20 cellular contexts compared by ENCODE assay signal in genomic region chr6:62614442-62614841, GRCh38.
A peak's percentile ranks its signal among the peaks of the same experiment; 100 is the strongest.
DNase-seq lines count a peak whose midpoint lies in the region; ATAC-seq and TF ChIP-seq lines count a peak whose summit lies in the region.
"Had no signal": no experiment of that assay in that cellular context is flagged by ENCODE, and none has a peak within 500 bp of the region (broad histone marks: within the 10 kb centered on the region; RNA-seq: fewer than 3 reads in every experiment).

No MANE protein-coding gene starts in this region.

- intact Hi-C loops in OCI-LY7 (cut with micrococcal nuclease; ENCODE audit: unreplicated experiment), result no loop called here

- 0 out of 2 replicates have a peak, but pooled peaks cover 5% of the 10 kb centered on the region for H3K36me3 ChIP-seq in GM23338 (ENCODE audit: insufficient read depth)
- H3K36me3 ChIP-seq in OCI-LY7 (ENCODE audit: insufficient read depth, low read length), result no peaks in the 10 kb centered on the region
- no peaks in the 10 kb centered on the region for H3K36me3 ChIP-seq in hepatocyte (replicated peaks; ENCODE audit: insufficient read depth, low read depth)
- H3K36me3 ChIP-seq: BLaER1 treated with 17β-estradiol and CSF1 and Interleukin-3, amounts not matched to agents 10 nM and 100 nM had no signal

- H3K4me1 ChIP-seq in GM23338 (ENCODE audit: insufficient read depth), result peaks cover 6% of the 10 kb centered on the region; the same call in 1 of the 2 replicates
- no peaks in the 10 kb centered on the region for H3K4me1 ChIP-seq in OCI-LY7 (ENCODE audit: insufficient read depth, low read length, poor library complexity, severe bottlenecking)
- peaks cover 16% of the 10 kb centered on the region for H3K4me1 ChIP-seq in hepatocyte (ENCODE audit: insufficient read depth)

- CTCF ChIA-PET in OCI-LY7 (lab: Charles Lee; ENCODE audit: unreplicated experiment), result no interaction called here

- H2AFZ ChIP-seq in GM23338 (no peak overlapping the region), OCI-LY7 (ENCODE audit: low read length) (no peak overlapping the region), hepatocyte (no peak overlapping the region)

- no TSS peak for BruUV-seq in OCI-LY7 (replicated peaks; lab: Mats Ljungman, UMichigan)

- no peak overlapping the region for H3K4me3 Mint-ChIP-seq in GM23338

- no peak overlapping the region for H3K27ac Mint-ChIP-seq in GM23338

- H3K4me2 ChIP-seq in GM23338, result no peak overlapping the region
- no peak overlapping the region for H3K4me2 ChIP-seq in OCI-LY7 (ENCODE audit: low read length)
- peak overlapping the region; percentile 11 for H3K4me2 ChIP-seq in hepatocyte
- H3K4me2 ChIP-seq: BLaER1 treated with 17β-estradiol and CSF1 and Interleukin-3, amounts not matched to agents 10 nM and 100 nM had no signal

- ATAC-seq in GM23338 (no peak), GM19467 (IDR thresholded peaks at IDR 0.05; ENCODE audit: unreplicated experiment) (no peak)
- ATAC-seq: GM12878, Panc1 had no signal

- H3K9me3 Mint-ChIP-seq in GM23338, result peaks cover 49% of the 10 kb centered on the region

- peaks cover 11% of the 10 kb centered on the region; the same call in 2 of the 3 replicates for H3K4me1 Mint-ChIP-seq in GM23338

- DNase-seq in DMS53 (lab: John Stamatoyannopoulos, UW) (peak; percentile 58), DMS53 treated with DMSO at 0.1 percent for 48 hours (lab: John Stamatoyannopoulos, UW; ENCODE audit: unreplicated experiment) (no peak), GM23338 (ENCODE audit: low spot score) (peak; percentile 9), OCI-LY7 (ENCODE audit: low spot score) (no peak), hepatocyte (ENCODE audit: low spot score) (no peak), COR-L47 (lab: John Stamatoyannopoulos, UW) (no peak)
- no peak for DNase-seq in activated T-cell treated with anti-CD3 and anti-CD28 coated beads, Interleukin-2, amount 50 U/mL, for 48 hours
- DNase-seq: GOT3, Kasumi-1, MM.1S, NCI-H1417, NCI-H187 treated with DMSO at 0.1 percent for 48 hours, NCI-H2171 treated with DMSO at 0.1 percent for 48 hours, NCI-H446 treated with DMSO at 0.1 percent for 48 hours, NCI-H774 had no signal

- POLR2A ChIA-PET in OCI-LY7 (lab: Charles Lee), result no interaction called here

- H3F3A ChIP-seq in GM23338 (replicated peaks; ENCODE audit: low read depth), result no peaks in the 10 kb centered on the region

- H3K27ac ChIP-seq in GM23338 (ENCODE audit: low read depth), result no peak overlapping the region
- H3K27ac ChIP-seq in OCI-LY7 (ENCODE audit: low read depth, low read length, poor library complexity, severe bottlenecking), result no peak overlapping the region
- H3K27ac ChIP-seq in hepatocyte, result peak overlapping the region; percentile 78
- H3K27ac ChIP-seq: BLaER1 treated with 17β-estradiol and CSF1 and Interleukin-3, amounts not matched to agents 10 nM and 100 nM; SK-N-MC had no signal

- H3K27me3 ChIP-seq in GM23338 (ENCODE audit: insufficient read depth) (no peaks in the 10 kb centered on the region), hepatocyte (no peaks in the 10 kb centered on the region)
- H3K27me3 ChIP-seq: BLaER1 treated with 17β-estradiol and CSF1 and Interleukin-3, amounts not matched to agents 10 nM and 100 nM had no signal

- H3K4me3 ChIP-seq in GM23338, result no peak overlapping the region
- no peak overlapping the region for H3K4me3 ChIP-seq in OCI-LY7 (ENCODE audit: low read depth, low read length, poor library complexity, severe bottlenecking)
- no peak overlapping the region for H3K4me3 ChIP-seq in hepatocyte
- H3K4me3 ChIP-seq: BLaER1 treated with 17β-estradiol and CSF1 and Interleukin-3, amounts not matched to agents 10 nM and 100 nM; GM12878; SK-N-MC had no signal

- H3K79me2 ChIP-seq in GM23338 (replicated peaks; ENCODE audit: insufficient read depth) (no peaks in the 10 kb centered on the region), OCI-LY7 (ENCODE audit: insufficient read depth, low read depth, low read length) (no peaks in the 10 kb centered on the region), hepatocyte (no peaks in the 10 kb centered on the region)

- H3K36me3 Mint-ChIP-seq in GM23338 (ENCODE audit: low read depth), result peaks cover 46% of the 10 kb centered on the region

- no peaks in the 10 kb centered on the region for H3K27me3 Mint-ChIP-seq in GM23338 (ENCODE audit: insufficient read depth, low read depth, poor library complexity)

- H3K9me2 ChIP-seq in GM23338 (ENCODE audit: insufficient read depth), result peaks cover 30% of the 10 kb centered on the region
- H3K9me2 ChIP-seq in OCI-LY7 (ENCODE audit: insufficient read depth, low read length), result no peaks in the 10 kb centered on the region
- no peaks in the 10 kb centered on the region for H3K9me2 ChIP-seq in hepatocyte (replicated peaks; ENCODE audit: insufficient read depth)

- no peaks in the 10 kb centered on the region for H4K20me1 ChIP-seq in GM23338 (replicated peaks; ENCODE audit: insufficient read depth)
- H4K20me1 ChIP-seq in OCI-LY7 (ENCODE audit: insufficient read depth, low read length), result no peaks in the 10 kb centered on the region
- H4K20me1 ChIP-seq in hepatocyte (ENCODE audit: insufficient read depth, poor library complexity, severe bottlenecking), result no peaks in the 10 kb centered on the region
- H4K20me1 ChIP-seq: BLaER1 treated with 17β-estradiol and CSF1 and Interleukin-3, amounts not matched to agents 10 nM and 100 nM had no signal

- TF ChIP-seq CTCF in GM23338 (conservative IDR thresholded peaks at IDR 0.05; ENCODE audit: low read depth in 2 of 2) (peak; percentile 33 to 41), OCI-LY7 (conservative IDR thresholded peaks at IDR 0.05; ENCODE audit: low read length) (peak; percentile 45; the same call in 1 of the 2 replicates), hepatocyte (IDR thresholded peaks at IDR 0.05; ENCODE audit: poor library complexity) (peak; percentile 7)

- H3K9me3 ChIP-seq in OCI-LY7 (ENCODE audit: low read length) (no peaks in the 10 kb centered on the region), hepatocyte (ENCODE audit: low read depth) (no peaks in the 10 kb centered on the region)

TF ChIP-seq in GM23338, 12 proteins besides CTCF, POLR2A, EP300 and RAD21 (continues in another document):
- TF ChIP-seq EZH2phosphoT487 (IDR thresholded peaks at IDR 0.05; ENCODE audit: unreplicated experiment) (no peak), ZNF114 (CRISPR knock-in tag; IDR thresholded peaks at IDR 0.05) (no peak), ZNF462 (CRISPR knock-in tag; IDR thresholded peaks at IDR 0.05) (no peak), POLR2AphosphoS5 (IDR thresholded peaks at IDR 0.05; ENCODE audit: low read depth) (no peak), STAT1 (IDR thresholded peaks at IDR 0.05; ENCODE audit: unreplicated experiment) (no peak), ZNF331 (CRISPR knock-in tag; IDR thresholded peaks at IDR 0.05; ENCODE audit: low read depth) (no peak), JUNB (IDR thresholded peaks at IDR 0.05; ENCODE audit: unreplicated experiment) (no peak)

Comparison
In these comparisons a context has a peak if more than half of its experiments do, and no peak if none do; other contexts are left out.
1. DNase-seq: peak in DMS53 (single experiment) and GM23338 (single experiment); none in DMS53 treated with DMSO at 0.1 percent for 48 hours (single experiment), OCI-LY7 (single experiment), hepatocyte (single experiment), COR-L47 (single experiment) and activated T-cell treated with anti-CD3 and anti-CD28 coated beads, Interleukin-2, amount 50 U/mL, for 48 hours (0 of 2).
2. Peak in every context shown above with its lines, with median percentiles within 50 percentile points of each other: CTCF ChIP-seq.